In the genomic region with DNA sequence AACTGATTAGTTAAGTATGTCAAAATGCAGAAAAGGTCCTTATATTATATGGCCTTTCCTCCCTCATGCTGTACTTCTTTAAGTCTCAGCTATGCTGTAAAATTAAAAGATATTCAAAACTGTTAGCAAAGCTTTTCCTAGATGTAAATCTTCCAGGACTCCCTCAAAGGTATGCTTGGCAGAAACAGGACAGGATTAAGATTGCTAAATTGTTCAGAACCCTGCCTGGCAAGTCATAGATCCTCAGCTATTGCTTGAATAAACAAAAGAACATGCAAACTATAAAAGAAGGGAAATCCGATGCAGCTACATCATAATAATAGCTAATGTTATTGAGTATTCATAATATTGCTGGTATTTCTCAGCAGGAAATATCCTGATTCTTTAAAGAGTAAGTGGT, we compare ENCODE assay signal across 37 cellular contexts.
"Had no signal": no experiment of that assay in that cellular context is flagged by ENCODE, and none has a peak within 500 bp of the region (broad histone marks: within the 10 kb centered on the region; RNA-seq: fewer than 3 reads in every experiment).

No MANE protein-coding gene starts in this region.

- H3K9ac ChIP-seq: KMS-11 had no signal

- H3K4me3 ChIP-seq: body of pancreas, breast epithelium, Peyer's patch had no signal

- H3K9me3 ChIP-seq: body of pancreas, breast epithelium, Peyer's patch had no signal

- H3K27ac ChIP-seq: body of pancreas, breast epithelium, KMS-11, Peyer's patch, VCaP had no signal

- H3K27me3 ChIP-seq: body of pancreas, breast epithelium, Peyer's patch had no signal

- H3K4me2 ChIP-seq: KMS-11 had no signal

- ATAC-seq: activated CD8-positive, alpha-beta memory T cell treated with anti-CD3 and anti-CD28 coated beads, Interleukin-2, amount 10 ng/mL, durations not matched to agents 7 days and 5 days; activated T-cell treated with anti-CD3 and anti-CD28 coated beads, Interleukin-2, amount 50 U/mL, for 72 hours; activated T-helper 17 cell treated with anti-CD3 and anti-CD28 coated beads, Interleukin-2, amount 50 U/mL, for 72 hours; body of pancreas; PC-3; SK-N-SH treated with all-trans-retinoic acid at 6 μM for 48 hours; T-cell; T-helper 17 cell had no signal

- H3K36me3 ChIP-seq: breast epithelium, Peyer's patch had no signal

- DNase-seq: activated CD4-positive, alpha-beta memory T cell treated with anti-CD3 and anti-CD28 coated beads, Interleukin-2, amount 10 ng/mL, durations not matched to agents 7 days and 5 days; activated CD4-positive, alpha-beta T cell treated with anti-CD3 and anti-CD28 coated beads for 1 hour; activated CD4-positive, alpha-beta T cell treated with anti-CD3 and anti-CD28 coated beads for 48 hours; activated CD4-positive, CD25-positive, alpha-beta regulatory T cell; activated CD8-positive, alpha-beta memory T cell treated with anti-CD3 and anti-CD28 coated beads for 24 hours; activated CD8-positive, alpha-beta memory T cell treated with anti-CD3 and anti-CD28 coated beads, Interleukin-2, amount 10 ng/mL, durations not matched to agents 7 days and 5 days; activated effector memory CD4-positive, alpha-beta T cell treated with anti-CD3 and anti-CD28 coated beads, Interleukin-2, amount 50 U/mL, for 16 hours; activated naive CD4-positive, alpha-beta T cell; activated naive CD4-positive, alpha-beta T cell treated with anti-CD3 and anti-CD28 coated beads, Interleukin-2, amount 50 U/mL, for 16 hours; activated naive CD8-positive, alpha-beta T cell treated with anti-CD3 and anti-CD28 coated beads for 36 hours; activated T-cell treated with anti-CD3 and anti-CD28 coated beads, Interleukin-2, amount 50 U/mL, for 1 hour; activated T-cell treated with anti-CD3 and anti-CD28 coated beads, Interleukin-2, amount 50 U/mL, for 72 hours; body of pancreas; MM.1S; MV-4-11; NCI-H1092 treated with DMSO at 0.1 percent for 48 hours; NCI-H1417; NCI-H146; NCI-H187; NCI-H2029 treated with DMSO at 0.1 percent for 48 hours; NCI-H2107; NCI-H2171; NCI-H510A; NCI-H526; NCI-H748 treated with DMSO at 0.1 percent for 48 hours; NK-92 treated with Interleukin-12 subunit alpha and Interleukin-12 subunit beta, amount 100 ng/mL, for 24 hours; PC-3; Peyer's patch; RPMI8226; SIG-M5; T-cell; T-helper 17 cell had no signal

- H3K4me1 ChIP-seq: breast epithelium, Peyer's patch had no signal
